Comparison of ENCODE assay signal across 12 cellular contexts in the genomic region with DNA sequence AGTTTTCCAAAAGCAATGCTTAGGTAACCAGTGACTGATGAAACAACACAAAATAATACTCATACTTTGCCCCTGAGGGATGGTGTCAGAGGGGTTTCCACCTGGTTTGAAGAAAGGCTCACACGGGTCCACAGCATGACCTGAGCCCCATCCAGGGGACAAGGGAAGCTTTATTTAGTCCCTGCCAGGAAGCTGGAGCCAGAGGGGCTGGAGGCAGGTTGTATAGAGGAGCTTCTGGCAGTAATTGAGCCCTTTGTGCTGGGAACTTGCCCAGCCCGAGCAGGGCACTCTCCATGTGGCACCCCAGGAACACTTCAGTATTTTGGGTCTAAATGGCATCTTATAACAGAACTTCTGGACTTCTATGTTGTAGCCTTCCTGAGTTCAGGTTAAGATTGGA.
"Had no signal": no experiment of that assay in that cellular context is flagged by ENCODE, and none has a peak within 500 bp of the region (broad histone marks: within the 10 kb centered on the region; RNA-seq: fewer than 3 reads in every experiment).

No MANE protein-coding gene starts in this region.

- H3K36me3 Mint-ChIP-seq: memory B cell had no signal

- H3K4me1 Mint-ChIP-seq: memory B cell had no signal

- H3K9me3 ChIP-seq: esophagus squamous epithelium, gastrocnemius medialis, heart right ventricle, left lung, lower lobe of right lung had no signal

- H3K4me3 ChIP-seq: coronary artery, dorsolateral prefrontal cortex, esophagus squamous epithelium, gastrocnemius medialis, heart right ventricle, left lung, lower lobe of right lung had no signal

- H3K27me3 ChIP-seq: dorsolateral prefrontal cortex, gastrocnemius medialis had no signal

- H3K4me3 Mint-ChIP-seq: memory B cell had no signal

- DNase-seq: dorsolateral prefrontal cortex; effector CD4-positive, alpha-beta T cell; effector memory CD4-positive, alpha-beta T cell; esophagus squamous epithelium; hippocampal formation; left lung; lower lobe of right lung; midbrain had no signal

- H3K27ac Mint-ChIP-seq: memory B cell had no signal

- H3K9me3 Mint-ChIP-seq: memory B cell had no signal

- H3K4me1 ChIP-seq: esophagus squamous epithelium, left lung, lower lobe of right lung had no signal

- H3K27ac ChIP-seq: coronary artery, dorsolateral prefrontal cortex, esophagus squamous epithelium, gastrocnemius medialis, heart right ventricle, left lung, lower lobe of right lung had no signal

- H3K36me3 ChIP-seq: esophagus squamous epithelium, gastrocnemius medialis, heart right ventricle, left lung, lower lobe of right lung had no signal
